Comparison of ENCODE assay signal across 34 cellular contexts in genomic region chr5:77225531-77225930, GRCh38. TPM values are rescaled to one million over a fixed set of nuclear protein-coding genes. Genes with fewer than 3 reads are reported as not detected.
"Had no signal": no experiment of that assay in that cellular context is flagged by ENCODE, and none has a peak within 500 bp of the region (broad histone marks: within the 10 kb centered on the region; RNA-seq: fewer than 3 reads in every experiment).

No MANE protein-coding gene starts in this region.

- ATAC-seq: activated CD4-positive, alpha-beta T cell treated with anti-CD3 and anti-CD28 coated beads for 36 hours; activated CD8-positive, alpha-beta memory T cell treated with anti-CD3 and anti-CD28 coated beads, Interleukin-2, amount 10 ng/mL, durations not matched to agents 7 days and 5 days; activated CD8-positive, alpha-beta T cell treated with anti-CD3 and anti-CD28 coated beads, Interleukin-2, amount 10 ng/mL, durations not matched to agents 7 days and 5 days; activated naive CD4-positive, alpha-beta T cell treated with anti-CD3 and anti-CD28 coated beads, Interleukin-2, amount 50 U/mL, for 72 hours; activated T-cell treated with anti-CD3 and anti-CD28 coated beads, Interleukin-2, amount 50 U/mL, for 72 hours; effector memory CD8-positive, alpha-beta T cell; gastroesophageal sphincter; T-helper 17 cell had no signal

- H3K4me3 ChIP-seq: ascending aorta, esophagus squamous epithelium, gastroesophageal sphincter had no signal

- H3K36me3 Mint-ChIP-seq: activated CD4-positive, alpha-beta memory T cell treated with anti-CD3 and anti-CD28 coated beads for 36 hours; activated CD8-positive, alpha-beta memory T cell treated with anti-CD3 and anti-CD28 coated beads, Interleukin-2, amount 10 ng/mL, durations not matched to agents 7 days and 5 days; activated naive CD4-positive, alpha-beta T cell treated with anti-CD3 and anti-CD28 coated beads, Interleukin-2, amount 10 ng/mL, durations not matched to agents 7 days and 5 days; activated naive CD8-positive, alpha-beta T cell treated with anti-CD3 and anti-CD28 coated beads, Interleukin-2, amount 10 ng/mL, durations not matched to agents 7 days and 5 days had no signal

- DNase-seq: activated CD4-positive, alpha-beta memory T cell treated with anti-CD3 and anti-CD28 coated beads for 36 hours; activated CD4-positive, alpha-beta T cell treated with anti-CD3 and anti-CD28 coated beads for 36 hours; activated CD4-positive, alpha-beta T cell treated with anti-CD3 and anti-CD28 coated beads, Interleukin-2, amount 10 ng/mL, durations not matched to agents 24 days and 14 days; activated CD4-positive, CD25-positive, alpha-beta regulatory T cell; activated CD4-positive, CD25-positive, alpha-beta regulatory T cell treated with anti-CD3 and anti-CD28 coated beads, Interleukin-2, amount 50 U/mL, for 72 hours; activated CD8-positive, alpha-beta memory T cell treated with anti-CD3 and anti-CD28 coated beads, Interleukin-2, amount 10 ng/mL, durations not matched to agents 7 days and 5 days; activated CD8-positive, alpha-beta memory T cell treated with anti-CD3 and anti-CD28 coated beads, Interleukin-2, amount 50 U/mL, for 4 hours; activated CD8-positive, alpha-beta T cell treated with anti-CD3 and anti-CD28 coated beads, Interleukin-2, amount 10 ng/mL, durations not matched to agents 7 days and 5 days; activated gamma-delta T cell; activated naive CD4-positive, alpha-beta T cell; activated naive CD4-positive, alpha-beta T cell treated with anti-CD3 and anti-CD28 coated beads, Interleukin-2, amount 10 ng/mL, durations not matched to agents 7 days and 5 days; activated naive CD8-positive, alpha-beta T cell treated with anti-CD3 and anti-CD28 coated beads, Interleukin-2, amount 10 ng/mL, durations not matched to agents 7 days and 5 days; activated T-cell treated with anti-CD3 and anti-CD28 coated beads, Interleukin-2, amount 50 U/mL, for 1 hour; activated T-cell treated with anti-CD3 and anti-CD28 coated beads, Interleukin-2, amount 50 U/mL, for 72 hours; brain microvascular endothelial cell; cortex of kidney; dermis blood vessel endothelial cell; effector CD4-positive, alpha-beta T cell; effector memory CD8-positive, alpha-beta T cell; esophagus squamous epithelium; foreskin melanocyte; T-helper 1 cell; T-helper 17 cell; T1000 had no signal

- H3K4me3 Mint-ChIP-seq: activated CD4-positive, alpha-beta memory T cell treated with anti-CD3 and anti-CD28 coated beads for 36 hours; activated CD4-positive, alpha-beta T cell treated with anti-CD3 and anti-CD28 coated beads for 36 hours; activated CD4-positive, alpha-beta T cell treated with anti-CD3 and anti-CD28 coated beads, Interleukin-2, amount 10 ng/mL, durations not matched to agents 24 days and 14 days; activated CD8-positive, alpha-beta memory T cell treated with anti-CD3 and anti-CD28 coated beads, Interleukin-2, amount 10 ng/mL, durations not matched to agents 7 days and 5 days; activated CD8-positive, alpha-beta T cell treated with anti-CD3 and anti-CD28 coated beads, Interleukin-2, amount 10 ng/mL, durations not matched to agents 7 days and 5 days; activated naive CD4-positive, alpha-beta T cell treated with anti-CD3 and anti-CD28 coated beads, Interleukin-2, amount 10 ng/mL, durations not matched to agents 7 days and 5 days; activated naive CD8-positive, alpha-beta T cell treated with anti-CD3 and anti-CD28 coated beads, Interleukin-2, amount 10 ng/mL, durations not matched to agents 7 days and 5 days; activated T-cell treated with anti-CD3 and anti-CD28 coated beads, Interleukin-2, amount 50 U/mL, for 72 hours; central memory CD8-positive, alpha-beta T cell; effector memory CD8-positive, alpha-beta T cell; T-helper 17 cell; T-helper 2 cell treated with Interferon-gamma antibody and Interleukin-4, amounts not matched to agents 5 μg/mL and 100 μg/mL, for 36 hours had no signal

- H3K27me3 ChIP-seq: ascending aorta, brain microvascular endothelial cell had no signal

- H3K9me3 Mint-ChIP-seq: central memory CD8-positive, alpha-beta T cell had no signal

- H3K36me3 ChIP-seq: ascending aorta, brain microvascular endothelial cell, esophagus squamous epithelium, gastroesophageal sphincter had no signal

- H3K27ac Mint-ChIP-seq: activated CD4-positive, alpha-beta memory T cell treated with anti-CD3 and anti-CD28 coated beads for 36 hours; activated CD4-positive, alpha-beta T cell treated with anti-CD3 and anti-CD28 coated beads for 36 hours; activated CD4-positive, alpha-beta T cell treated with anti-CD3 and anti-CD28 coated beads, Interleukin-2, amount 10 ng/mL, durations not matched to agents 24 days and 14 days; activated CD8-positive, alpha-beta memory T cell treated with anti-CD3 and anti-CD28 coated beads, Interleukin-2, amount 10 ng/mL, durations not matched to agents 7 days and 5 days; activated CD8-positive, alpha-beta T cell treated with anti-CD3 and anti-CD28 coated beads, Interleukin-2, amount 10 ng/mL, durations not matched to agents 7 days and 5 days; activated naive CD4-positive, alpha-beta T cell treated with anti-CD3 and anti-CD28 coated beads, Interleukin-2, amount 10 ng/mL, durations not matched to agents 7 days and 5 days; activated naive CD4-positive, alpha-beta T cell treated with anti-CD3 and anti-CD28 coated beads, Interleukin-2, amount 50 U/mL, for 72 hours; activated naive CD8-positive, alpha-beta T cell treated with anti-CD3 and anti-CD28 coated beads, Interleukin-2, amount 10 ng/mL, durations not matched to agents 7 days and 5 days; activated T-cell treated with anti-CD3 and anti-CD28 coated beads, Interleukin-2, amount 50 U/mL, for 72 hours; effector memory CD8-positive, alpha-beta T cell; T-helper 17 cell; T-helper 2 cell treated with Interferon-gamma antibody and Interleukin-4, amounts not matched to agents 5 μg/mL and 100 μg/mL, for 36 hours had no signal

- FAIRE-seq: bronchial epithelial cell, colon, endothelial cell of umbilical vein had no signal

- H3K9me3 ChIP-seq: ascending aorta, esophagus squamous epithelium, gastroesophageal sphincter had no signal

- H3K4me1 Mint-ChIP-seq: activated CD4-positive, alpha-beta T cell treated with anti-CD3 and anti-CD28 coated beads for 36 hours; activated naive CD4-positive, alpha-beta T cell treated with anti-CD3 and anti-CD28 coated beads, Interleukin-2, amount 10 ng/mL, durations not matched to agents 7 days and 5 days; central memory CD8-positive, alpha-beta T cell; T-helper 17 cell had no signal

- H3K4me1 ChIP-seq: esophagus squamous epithelium, gastroesophageal sphincter had no signal

- H3K27ac ChIP-seq: ascending aorta, epithelial cell of prostate, esophagus squamous epithelium, gastroesophageal sphincter had no signal

RNA-seq across cellular contexts. Expression of gene PDE8B, which starts 15.1 kb away (rescaled TPM):
- total RNA-seq: activated CD4-positive, alpha-beta memory T cell treated with anti-CD3 and anti-CD28 coated beads for 36 hours; activated CD4-positive, alpha-beta T cell treated with anti-CD3 and anti-CD28 coated beads for 36 hours; activated CD8-positive, alpha-beta memory T cell treated with anti-CD3 and anti-CD28 coated beads for 36 hours; activated CD8-positive, alpha-beta T cell treated with anti-CD3 and anti-CD28 coated beads, Interleukin-2, amount 10 ng/mL, durations not matched to agents 7 days and 5 days; endothelial cell of umbilical vein had no signal
- polyA plus RNA-seq: endothelial cell of umbilical vein had no signal
